Comparison of ENCODE assay signal across 13 cellular contexts in the genomic region with DNA sequence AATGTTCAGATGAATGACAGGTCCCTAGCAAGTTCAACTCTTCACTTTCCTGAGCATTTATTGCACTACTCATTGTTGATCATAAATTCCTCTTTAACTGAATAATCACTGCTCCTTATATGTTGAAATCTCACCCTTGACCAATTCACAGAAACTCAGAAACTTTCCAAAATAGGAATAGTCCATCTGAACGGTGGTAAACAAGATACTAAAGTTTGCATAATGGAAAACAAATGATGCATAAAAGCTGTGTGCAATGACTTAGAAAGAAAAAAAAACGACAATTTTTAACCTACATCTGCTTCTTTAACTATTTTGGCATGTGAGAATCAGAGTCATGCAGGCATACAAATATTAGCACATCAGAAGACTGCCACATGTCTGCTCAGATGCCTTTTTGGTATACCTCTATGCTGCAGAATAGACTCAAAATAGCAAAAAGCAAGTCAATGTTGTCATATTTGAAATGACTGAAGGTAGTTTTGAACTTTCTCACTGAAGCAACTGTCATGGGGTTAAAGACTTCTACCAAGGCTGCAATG. TPM values are rescaled to one million over a fixed set of nuclear protein-coding genes. Genes with fewer than 3 reads are reported as not detected.
DNase-seq lines count a peak whose midpoint lies in the region; ATAC-seq and TF ChIP-seq lines count a peak whose summit lies in the region.
"Had no signal": no experiment of that assay in that cellular context is flagged by ENCODE, and none has a peak within 500 bp of the region (broad histone marks: within the 10 kb centered on the region; RNA-seq: fewer than 3 reads in every experiment).

No MANE protein-coding gene starts in this region.

- no peaks in the 10 kb centered on the region for H3K36me3 ChIP-seq in WERI-Rb-1
- H3K36me3 ChIP-seq in testis (ENCODE audit: low read depth, missing control alignments), result no peaks in the 10 kb centered on the region
- H3K36me3 ChIP-seq: heart left ventricle had no signal

- no peaks in the 10 kb centered on the region for H3K4me1 ChIP-seq in testis
- H3K4me1 ChIP-seq: heart left ventricle had no signal

- peak; percentile 68 for DNase-seq in germinal center (ENCODE audit: low spot score)
- DNase-seq in WERI-Rb-1, result no peak
- DNase-seq in activated gamma-delta T cell (lab: John Stamatoyannopoulos, UW), result no peak
- DNase-seq in testis, result no peak
- no peak for DNase-seq in posterior cingulate gyrus
- DNase-seq: DMS79, heart left ventricle, NCI-H345, SW 1271 had no signal

- TF ChIP-seq POLR2A in testis (IDR thresholded peaks at IDR 0.05), result no peak

- H3K27me3 ChIP-seq in WERI-Rb-1 (ENCODE audit: insufficient read depth, low read depth, severe bottlenecking), result no peaks in the 10 kb centered on the region
- no peaks in the 10 kb centered on the region for H3K27me3 ChIP-seq in testis
- H3K27me3 ChIP-seq: heart left ventricle had no signal

- 63 to 67% methylated on average over 2 of the region's 2 CpGs for WGBS in testis, 2 donors

- H3K4me3 ChIP-seq in WERI-Rb-1 (ENCODE audit: low read depth, low read length) (no peak overlapping the region), testis (no peak overlapping the region)
- H3K4me3 ChIP-seq: heart left ventricle had no signal

- ATAC-seq in GM18867 (IDR thresholded peaks at IDR 0.05; ENCODE audit: unreplicated experiment) (peak; percentile 90), GM21576 (IDR thresholded peaks at IDR 0.05; ENCODE audit: unreplicated experiment) (peak; percentile 90), HG03175 (IDR thresholded peaks at IDR 0.05; ENCODE audit: unreplicated experiment) (peak; percentile 88)
- ATAC-seq: heart left ventricle had no signal

- intact Hi-C loops in testis (cut with DNase I; ENCODE audit: low total_unique reads) (no loop called here), posterior cingulate gyrus (cut with DNase I) (no loop called here)

- H3K9me3 ChIP-seq in WERI-Rb-1 (ENCODE audit: severe bottlenecking) (peaks cover 7% of the 10 kb centered on the region), testis (no peaks in the 10 kb centered on the region)

- no peak for TF ChIP-seq CTCF in WERI-Rb-1 (IDR thresholded peaks at IDR 0.05; ENCODE audit: low read depth, low read length)
- TF ChIP-seq CTCF in testis (IDR thresholded peaks at IDR 0.05), result no peak

- H3K27ac ChIP-seq in WERI-Rb-1 (no peak overlapping the region), testis (no peak overlapping the region)
- H3K27ac ChIP-seq: heart left ventricle had no signal

RNA-seq across cellular contexts. Expression of a gene that starts 34.8 kb away (rescaled TPM):
- total RNA-seq in testis, result not detected
- not detected for polyA plus RNA-seq in testis (ENCODE audit: insufficient read depth, low read depth, low replicate concordance)
- total RNA-seq: activated T-helper 1 cell treated with anti-CD3 and anti-CD28 coated beads, Interleukin-12 subunit alpha, Interleukin-12 subunit beta, Interleukin-2, Interleukin-4 antibody, amounts not matched to agents 30 ng/mL and 10 ng/mL and 1 ng/mL, durations not matched to agents 14 hours and 24 hours and 36 hours; heart left ventricle had no signal
- polyA plus RNA-seq: heart left ventricle had no signal
